In genomic region chr1:115771847-115772457, GRCh38 we compare ENCODE assay signal across 8 cellular contexts. TPM values are rescaled to one million over a fixed set of nuclear protein-coding genes. Genes with fewer than 3 reads are reported as not detected.
A peak's percentile ranks its signal among the peaks of the same experiment; 100 is the strongest.
DNase-seq lines count a peak whose midpoint lies in the region; ATAC-seq and TF ChIP-seq lines count a peak whose summit lies in the region.

No MANE protein-coding gene starts in this region.

- DNase-seq in AG08396 (ENCODE audit: low spot score) (peak; percentile 82), GM13976 (ENCODE audit: low spot score) (peak; percentile 65), NCI-H1105 (lab: John Stamatoyannopoulos, UW) (peak; percentile 88), SK-MEL-5 (ENCODE audit: low read depth, low spot score) (peak; percentile 89), epidermal melanocyte (ENCODE audit: insufficient read length, low spot score) (peak; percentile 73), lung microvascular endothelial cell (ENCODE audit: low read depth in 2 of 2) (peak; percentile 73 to 74), ureter (ENCODE audit: low spot score) (peak; percentile 88)

- peak; percentile 60 for TF ChIP-seq CTCF in GM13976 (IDR thresholded peaks at IDR 0.05; ENCODE audit: borderline replicate concordance, control extremely low read depth, extremely low read depth, insufficient read depth, missing control alignments)

- in situ Hi-C loops in GM13976 (cut with MboI; ENCODE audit: low sequenced_read_pairs, unreplicated experiment) (no loop called here), SK-MEL-5 (cut with HindIII; ENCODE audit: low pct_unique_long_range_greater_than_20kb, low sequenced_read_pairs) (no loop called here)

- peak; percentile 94 for ATAC-seq in HG02870 (IDR thresholded peaks at IDR 0.05; ENCODE audit: unreplicated experiment)

RNA-seq across cellular contexts. Expression of gene CASQ2, which starts 3.4 kb away (rescaled TPM):
- total RNA-seq in SK-MEL-5 (2014; rRNA removed; shearing (Covaris generic)) = 0.35 and 0.42 TPM in 2 replicates
- 0.11 and 0.30 TPM in 2 replicates for polyA plus RNA-seq in SK-MEL-5 (2015; cell fraction: cytosol; rRNA removed)
- polyA plus RNA-seq in SK-MEL-5 (2015; cell fraction: nucleus; rRNA removed) = not detected in 2 replicates
- total RNA-seq in lung microvascular endothelial cell = not detected in 2 replicates
- total RNA-seq in ureter = 18.7 TPM

Comparison
In these comparisons a context has a peak if more than half of its experiments do, and no peak if none do; other contexts are left out.
1. Peak in every context shown above with its lines: DNase-seq and ATAC-seq.
2. RNA of gene CASQ2, which starts 3.4 kb away (total RNA-seq): 18.7 TPM in ureter (single experiment); 0.35 to 0.42 TPM in SK-MEL-5 and not detected in lung microvascular endothelial cell; every median in the first group is over 10 times any median in the second.